ENCODE assay signal across 1 cellular context in genomic region chrX:84363674-84364073, GRCh38.
TF ChIP-seq lines count a peak whose summit lies in the region.

No MANE protein-coding gene starts in this region.

TF ChIP-seq in IMR-90, 13 proteins besides CTCF, POLR2A, EP300 and RAD21:
- TF ChIP-seq CEBPB (IDR thresholded peaks at IDR 0.05; ENCODE audit: low read depth, low read length) (no peak), SMC3 (IDR thresholded peaks at IDR 0.05; ENCODE audit: low read depth, low read length) (no peak), MXI1 (IDR thresholded peaks at IDR 0.05; ENCODE audit: borderline replicate concordance, low read depth, low read length) (no peak), USF2 (IDR thresholded peaks at IDR 0.05; ENCODE audit: low read depth, low read length) (no peak), RFX5 (IDR thresholded peaks at IDR 0.05; ENCODE audit: low read depth, low read length) (no peak), NFE2L2 (IDR thresholded peaks at IDR 0.05; ENCODE audit: low read depth, low read length) (no peak), MAZ (IDR thresholded peaks at IDR 0.05; ENCODE audit: borderline replicate concordance, low read depth, low read length) (no peak), ELK1 (IDR thresholded peaks at IDR 0.05; ENCODE audit: borderline replicate concordance, low read depth, low read length) (no peak), CHD1 (IDR thresholded peaks at IDR 0.05; ENCODE audit: low read depth, low read length) (no peak), BHLHE40 (IDR thresholded peaks at IDR 0.05; ENCODE audit: low read depth, low read length) (no peak), FOS (IDR thresholded peaks at IDR 0.05; ENCODE audit: low read depth, low read length) (no peak), RCOR1 (IDR thresholded peaks at IDR 0.05; ENCODE audit: insufficient replicate concordance, low read length) (no peak), MAFK (IDR thresholded peaks at IDR 0.05; ENCODE audit: low read depth, low read length) (no peak)
TF ChIP-seq in IMR-90: peak in this region for 0.
